8 cellular contexts compared by ENCODE assay signal in the genomic region with DNA sequence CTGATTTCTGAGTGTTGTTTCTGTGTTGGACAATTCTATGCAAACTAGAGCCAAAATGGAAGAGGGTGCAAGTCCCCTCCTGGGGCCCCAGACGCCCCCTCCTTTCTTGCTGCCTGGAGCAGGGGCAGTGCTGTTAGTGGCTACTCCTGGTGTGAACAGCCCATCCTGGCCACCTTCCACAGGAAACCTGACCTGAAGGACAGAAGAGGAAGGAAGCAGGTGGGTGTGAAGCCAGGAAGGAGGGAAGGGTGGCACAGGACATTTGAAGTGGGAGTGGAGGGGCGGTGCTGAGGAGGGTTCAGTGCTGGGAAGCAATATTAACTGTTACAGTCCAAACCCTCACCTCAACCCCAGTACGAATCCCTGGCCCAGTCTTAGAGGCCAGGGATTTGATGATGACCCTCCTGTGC. TPM values are rescaled to one million over a fixed set of nuclear protein-coding genes. Genes with fewer than 3 reads are reported as not detected.
DNase-seq lines count a peak whose midpoint lies in the region; ATAC-seq and TF ChIP-seq lines count a peak whose summit lies in the region.

No MANE protein-coding gene starts in this region.

- ATAC-seq in omental fat pad (ENCODE audit: low FRiP score) = peak; percentile 2
- no peak for ATAC-seq in GM21737 (IDR thresholded peaks at IDR 0.05; ENCODE audit: unreplicated experiment)
- ATAC-seq in HG02852 (IDR thresholded peaks at IDR 0.05; ENCODE audit: unreplicated experiment) = no peak

- H3K27ac ChIP-seq in DOHH2 (ENCODE audit: low read depth, low read length) = no peak overlapping the region
- no peak overlapping the region for H3K27ac ChIP-seq in SK-N-MC
- H3K27ac ChIP-seq in brain microvascular endothelial cell = no peak overlapping the region

- peaks cover 12% of the 10 kb centered on the region for H3K79me2 ChIP-seq in DOHH2 (ENCODE audit: control insufficient read depth, low read length)

- H3K36me3 ChIP-seq in DOHH2 (ENCODE audit: control insufficient read depth, low read length) = no peaks in the 10 kb centered on the region
- H3K36me3 ChIP-seq in SK-N-MC (ENCODE audit: insufficient read depth, low read length) = no peaks in the 10 kb centered on the region
- no peaks in the 10 kb centered on the region for H3K36me3 ChIP-seq in brain microvascular endothelial cell (replicated peaks)

- H3K9me3 ChIP-seq in DOHH2 (ENCODE audit: control insufficient read depth, insufficient read depth, low read length) (no peaks in the 10 kb centered on the region), SK-N-MC (ENCODE audit: low read depth, low read length) (no peaks in the 10 kb centered on the region)

- DNase-seq in SK-N-MC (ENCODE audit: low read depth, low spot score) = no peak
- DNase-seq in fibroblast of pulmonary artery (ENCODE audit: low read depth) = no peak
- no peak for DNase-seq in omental fat pad (ENCODE audit: low spot score)
- no peak for DNase-seq in COLO668 (lab: John Stamatoyannopoulos, UW; ENCODE audit: unreplicated experiment)
- no peak for DNase-seq in brain microvascular endothelial cell

- TF ChIP-seq CTCF in DOHH2 (IDR thresholded peaks at IDR 0.05; ENCODE audit: low read depth, low read length, poor library complexity, severe bottlenecking) (no peak), fibroblast of pulmonary artery (IDR thresholded peaks at IDR 0.05; ENCODE audit: low read length, missing control alignments) (no peak), omental fat pad (IDR thresholded peaks at IDR 0.05) (no peak), brain microvascular endothelial cell (IDR thresholded peaks at IDR 0.05; ENCODE audit: low read depth, low read length, missing control alignments) (no peak)

- peak overlapping the region; percentile 87 for H3K4me3 ChIP-seq in DOHH2 (ENCODE audit: low read length)
- peak overlapping the region; percentile 91 for H3K4me3 ChIP-seq in SK-N-MC
- H3K4me3 ChIP-seq in fibroblast of pulmonary artery (replicated peaks; ENCODE audit: low read depth, low read length) = peak overlapping the region; percentile 72
- H3K4me3 ChIP-seq in brain microvascular endothelial cell (ENCODE audit: low read depth, low read length) = no peak overlapping the region

- H3K4me1 ChIP-seq in DOHH2 (ENCODE audit: control insufficient read depth, low read length) = peaks cover 44% of the 10 kb centered on the region

- H3K9me2 ChIP-seq in DOHH2 (replicated peaks; ENCODE audit: control insufficient read depth, low read length) = no peaks in the 10 kb centered on the region

- no peaks in the 10 kb centered on the region for H4K20me1 ChIP-seq in DOHH2 (ENCODE audit: control insufficient read depth, insufficient read depth, low read depth, low read length)

- in situ Hi-C loops in brain microvascular endothelial cell (cut with HindIII; ENCODE audit: low pct_ligation_motif_present, low sequenced_read_pairs) = loop anchor here (25.0 kb wide), 1 partner anchor 256 kb away; no protein-coding TSS in a partner anchor

- H3K4me2 ChIP-seq in DOHH2 (ENCODE audit: low read length) = peak overlapping the region; percentile 87

- H3F3A ChIP-seq in DOHH2 (ENCODE audit: control insufficient read depth, insufficient read depth) = peaks cover 12% of the 10 kb centered on the region

- H3K9ac ChIP-seq in SK-N-MC (ENCODE audit: insufficient read length) = no peak overlapping the region

- H3K27me3 ChIP-seq in DOHH2 (ENCODE audit: control insufficient read depth, low read length) (peaks cover 4% of the 10 kb centered on the region), brain microvascular endothelial cell (replicated peaks) (no peaks in the 10 kb centered on the region)

RNA-seq across cellular contexts. Expression of a gene that starts 0.7 kb away (rescaled TPM):
- 10 to 100 TPM in 1 of 4 donors, 1 to 10 TPM in 3; 1.6 to 11.7 (median 8.6) TPM for total RNA-seq in omental fat pad

RNA-seq across cellular contexts. Expression of a gene that starts 1.6 kb away (rescaled TPM):
- 1 to 10 TPM; 1.2 to 5.5 (median 2.4) TPM for total RNA-seq in omental fat pad

RNA-seq across cellular contexts. Expression of a gene that starts 6.2 kb away (rescaled TPM):
- 100 to 1,000 TPM in 3 of 4 donors, 10 to 100 TPM in 1; 76.9 to 146 (median 118) TPM for total RNA-seq in omental fat pad

RNA-seq across cellular contexts. Expression of a gene that starts 34.1 kb away (rescaled TPM):
- total RNA-seq in omental fat pad = not detected

RNA-seq across cellular contexts. Expression of a gene that starts 45.9 kb away (rescaled TPM):
- total RNA-seq in omental fat pad = 10 to 100 TPM in 3 of 4 donors, 1 to 10 TPM in 1; 7.1 to 24.4 (median 14.5) TPM
